27 cellular contexts compared by ENCODE assay signal in the genomic region with DNA sequence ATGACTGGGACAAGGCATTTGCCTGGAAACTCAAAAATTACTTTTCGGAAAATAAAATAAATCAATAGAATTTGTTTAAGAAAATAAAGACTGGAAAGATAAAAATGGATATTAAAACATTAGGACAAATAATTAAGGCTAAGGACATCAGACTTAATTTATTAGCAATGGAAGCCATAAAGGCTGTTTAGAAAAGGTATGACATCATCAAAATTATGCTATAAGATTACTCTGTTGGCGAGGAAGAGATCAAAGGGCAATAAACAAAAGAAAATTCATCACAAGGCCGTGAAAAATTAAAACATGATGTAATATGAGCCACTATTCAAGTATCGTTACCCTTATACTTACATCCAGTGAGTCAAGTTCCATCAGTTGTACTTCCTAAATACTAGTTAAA. TPM values are rescaled to one million over a fixed set of nuclear protein-coding genes. Genes with fewer than 3 reads are reported as not detected.
"Had no signal": no experiment of that assay in that cellular context is flagged by ENCODE, and none has a peak within 500 bp of the region (broad histone marks: within the 10 kb centered on the region; RNA-seq: fewer than 3 reads in every experiment).

No MANE protein-coding gene starts in this region.

- H3K27me3 ChIP-seq: testis, thyroid gland, tibial artery, tibial nerve, upper lobe of left lung, upper lobe of right lung, vagina had no signal

- ATAC-seq: stimulated activated effector memory CD8-positive, alpha-beta T cell treated with anti-CD3 and anti-CD28 coated beads, Interleukin-12 subunit alpha, Interleukin-12 subunit beta, amount 100 ng/mL, for 72 hours; stimulated activated memory B cell treated with anti-CD40 and anti-IgM and Interleukin-4, amounts not matched to agents 10 μg/mL and 1 μg/mL and 100 μg/mL, for 72 hours; stimulated activated naive B cell treated with anti-CD40 and anti-IgM and Interleukin-4, amounts not matched to agents 10 μg/mL and 1 μg/mL and 100 μg/mL, for 72 hours; stimulated activated naive CD8-positive, alpha-beta T cell treated with anti-CD3 and anti-CD28 coated beads, Interleukin-15, amount 100 ng/mL, for 72 hours; stimulated activated naive CD8-positive, alpha-beta T cell treated with anti-CD3 and anti-CD28 coated beads, Interleukin-15, Interleukin-2, amounts not matched to agents 100 U/mL and 50 U/mL, for 24 hours; upper lobe of right lung had no signal

- H3K4me3 ChIP-seq: stomach, suprapubic skin, testis, thoracic aorta, thyroid gland, tibial artery, tibial nerve, transverse colon, upper lobe of left lung, upper lobe of right lung, uterus, vagina had no signal

- H3K36me3 ChIP-seq: stomach, suprapubic skin, thoracic aorta, thyroid gland, tibial artery, tibial nerve, transverse colon, upper lobe of left lung, upper lobe of right lung, uterus, vagina had no signal

- FAIRE-seq: urothelium cell line had no signal

- DNase-seq: stimulated activated CD4-positive, alpha-beta T cell treated with anti-CD3 and anti-CD28 coated beads, Interleukin-2, amount 100 ng/mL, for 48 hours; stimulated activated CD4-positive, alpha-beta T cell treated with anti-CD3 and anti-CD28 coated beads, Interleukin-4, amount 100 ng/mL, for 1 hour; stimulated activated CD4-positive, alpha-beta T cell treated with anti-CD3 and anti-CD28 coated beads, Interleukin-4, amount 100 ng/mL, for 24 hours; stimulated activated CD4-positive, alpha-beta T cell treated with anti-CD3 and anti-CD28 coated beads, Interleukin-4, amount 100 ng/mL, for 4 hours; stimulated activated CD8-positive, alpha-beta memory T cell treated with anti-CD3 and anti-CD28 coated beads, Interleukin-4, amount 100 ng/mL, for 48 hours; stimulated activated naive B cell treated with anti-CD40 and anti-IgM and Interleukin-4, amounts not matched to agents 10 μg/mL and 1 μg/mL and 100 μg/mL, for 72 hours; stimulated activated naive CD4-positive, alpha-beta T cell; stimulated activated naive CD4-positive, alpha-beta T cell treated with Interleukin-2 at 50 U/mL for 16 hours; stimulated activated naive CD8-positive, alpha-beta T cell treated with anti-CD3 and anti-CD28 coated beads, Interleukin-15, amount 100 ng/mL, for 72 hours; stimulated activated naive CD8-positive, alpha-beta T cell treated with anti-CD3 and anti-CD28 coated beads, Interleukin-15, Interleukin-2, amounts not matched to agents 100 U/mL and 50 U/mL, for 24 hours; stomach; substantia nigra; testis; thyroid gland; tibial artery; transverse colon; trophoblast cell; upper lobe of left lung; upper lobe of right lung; uterus had no signal

- H3K9me3 ChIP-seq: stomach, suprapubic skin, testis, thoracic aorta, thyroid gland, tibial artery, tibial nerve, transverse colon, upper lobe of left lung, upper lobe of right lung, uterus, vagina had no signal

- H3K4me1 ChIP-seq: testis, thyroid gland, upper lobe of right lung, uterus had no signal

- H3K27ac ChIP-seq: stomach, suprapubic skin, testis, thoracic aorta, thyroid gland, tibial artery, tibial nerve, transverse colon, upper lobe of left lung, upper lobe of right lung, uterus, vagina had no signal

RNA-seq across cellular contexts. Expression of a gene that starts 2.7 kb away (rescaled TPM):
- total RNA-seq: thoracic aorta, thyroid gland, upper lobe of right lung, vagina had no signal
